ENCODE assay signal across 27 cellular contexts in genomic region chr17:35344262-35344661, GRCh38. TPM values are rescaled to one million over a fixed set of nuclear protein-coding genes. Genes with fewer than 3 reads are reported as not detected.
DNase-seq lines count a peak whose midpoint lies in the region; ATAC-seq and TF ChIP-seq lines count a peak whose summit lies in the region.
"Had no signal": no experiment of that assay in that cellular context is flagged by ENCODE, and none has a peak within 500 bp of the region (broad histone marks: within the 10 kb centered on the region; RNA-seq: fewer than 3 reads in every experiment).

No MANE protein-coding gene starts in this region.

- H3K4me3 Mint-ChIP-seq in CD8-positive, alpha-beta T cell: no peak overlapping the region
- H3K4me3 Mint-ChIP-seq in activated T-helper 2 cell treated with anti-CD3 and anti-CD28 coated beads, Interferon-gamma antibody, Interleukin-2, Interleukin-4, amounts not matched to agents 10 μg/mL and 5 μg/mL and 100 μg/mL, durations not matched to agents 14 hours and 24 hours and 36 hours (ENCODE audit: low read depth): peak overlapping the region; percentile 39
- H3K4me3 Mint-ChIP-seq: CD14-positive monocyte, H9 had no signal

- H4K91ac ChIP-seq in trophoblast cell (ENCODE audit: low read depth, low read length): no peak overlapping the region

- H4K8ac ChIP-seq in trophoblast cell (ENCODE audit: low read depth, low read length): no peak overlapping the region

- peaks cover 51% of the 10 kb centered on the region for H3K4me1 Mint-ChIP-seq in CD8-positive, alpha-beta T cell (ENCODE audit: low read depth)
- peaks cover 40% of the 10 kb centered on the region for H3K4me1 Mint-ChIP-seq in activated T-helper 2 cell treated with anti-CD3 and anti-CD28 coated beads, Interferon-gamma antibody, Interleukin-2, Interleukin-4, amounts not matched to agents 10 μg/mL and 5 μg/mL and 100 μg/mL, durations not matched to agents 14 hours and 24 hours and 36 hours (ENCODE audit: low read depth)

- TF ChIP-seq POLR2A in stomach (IDR thresholded peaks at IDR 0.05): no peak

- no peak overlapping the region for H3K14ac ChIP-seq in trophoblast cell (ENCODE audit: low read length)

- CTCF ChIA-PET in CD8-positive, alpha-beta T cell (lab: Charles Lee): no interaction called here

- H3K27me3 ChIP-seq in BLaER1 treated with 17β-estradiol and CSF1 and Interleukin-3, amounts not matched to agents 10 nM and 100 nM: no peaks in the 10 kb centered on the region
- no peaks in the 10 kb centered on the region for H3K27me3 ChIP-seq in CD8-positive, alpha-beta T cell (ENCODE audit: insufficient read depth, low read length)
- H3K27me3 ChIP-seq in trophoblast cell (ENCODE audit: insufficient read depth, low read length): peaks cover 19% of the 10 kb centered on the region
- peaks cover 5 to 38% (median 10%) of the 10 kb centered on the region in 3 donors for H3K27me3 ChIP-seq in stomach

- no peak overlapping the region for H3K4ac ChIP-seq in trophoblast cell (ENCODE audit: low read depth, low read length)

- no peak overlapping the region for H3K18ac ChIP-seq in trophoblast cell (ENCODE audit: low read length)

- peaks cover 59 to 83% (median 76%) of the 10 kb centered on the region in 10 experiments for H3K4me1 ChIP-seq in BLaER1 treated with 17β-estradiol and CSF1 and Interleukin-3, amounts not matched to agents 10 nM and 100 nM
- H3K4me1 ChIP-seq in CD8-positive, alpha-beta T cell (ENCODE audit: insufficient read depth, low read length): peaks cover 28% of the 10 kb centered on the region
- H3K4me1 ChIP-seq in trophoblast cell (ENCODE audit: control insufficient read depth in 1 of 2, insufficient read depth in 2 of 2, low read length in 2 of 2): peaks cover 4 to 5% of the 10 kb centered on the region in 2 experiments
- peaks cover 8 to 20% (median 19%) of the 10 kb centered on the region in 4 donors for H3K4me1 ChIP-seq in stomach
- H3K4me1 ChIP-seq: Caco-2 had no signal

- no peaks in the 10 kb centered on the region for H4K20me1 ChIP-seq in BLaER1 treated with 17β-estradiol and CSF1 and Interleukin-3, amounts not matched to agents 10 nM and 100 nM

- peaks cover 3% of the 10 kb centered on the region for H3K36me3 Mint-ChIP-seq in CD8-positive, alpha-beta T cell
- peaks cover 51% of the 10 kb centered on the region for H3K36me3 Mint-ChIP-seq in activated T-helper 2 cell treated with anti-CD3 and anti-CD28 coated beads, Interferon-gamma antibody, Interleukin-2, Interleukin-4, amounts not matched to agents 10 μg/mL and 5 μg/mL and 100 μg/mL, durations not matched to agents 14 hours and 24 hours and 36 hours (ENCODE audit: low read depth)

- H3K23ac ChIP-seq in trophoblast cell (ENCODE audit: low read length): peak overlapping the region; percentile 14

- no peaks in the 10 kb centered on the region for H3K79me1 ChIP-seq in trophoblast cell (ENCODE audit: low read length)

- H3K4me3 ChIP-seq in BLaER1 treated with 17β-estradiol and CSF1 and Interleukin-3, amounts not matched to agents 10 nM and 100 nM: no peak overlapping the region; a peak in 1 of 20 replicates
- no peak overlapping the region for H3K4me3 ChIP-seq in CD8-positive, alpha-beta T cell (ENCODE audit: low read depth, low read length)
- no peak overlapping the region for H3K4me3 ChIP-seq in trophoblast cell (ENCODE audit: low read depth, low read length)
- no peak overlapping the region for H3K4me3 ChIP-seq in stomach
- H3K4me3 ChIP-seq: GM12878 had no signal

- POLR2A ChIA-PET in CD8-positive, alpha-beta T cell (lab: Charles Lee): no interaction called here

- no peaks in the 10 kb centered on the region for H3K27me3 Mint-ChIP-seq in CD8-positive, alpha-beta T cell (ENCODE audit: low read depth)
- peaks cover 12% of the 10 kb centered on the region for H3K27me3 Mint-ChIP-seq in activated T-helper 2 cell treated with anti-CD3 and anti-CD28 coated beads, Interferon-gamma antibody, Interleukin-2, Interleukin-4, amounts not matched to agents 10 μg/mL and 5 μg/mL and 100 μg/mL, durations not matched to agents 14 hours and 24 hours and 36 hours (ENCODE audit: low read depth)

- no peak for TF ChIP-seq EP300 in stomach (IDR thresholded peaks at IDR 0.05)

- TF ChIP-seq CTCF in CD8-positive, alpha-beta T cell (IDR thresholded peaks at IDR 0.05): no peak
- TF ChIP-seq CTCF in stomach (IDR thresholded peaks at IDR 0.05): no peak

- no peak overlapping the region for H2BK12ac ChIP-seq in trophoblast cell (ENCODE audit: low read length)

- H2AFZ ChIP-seq in trophoblast cell (ENCODE audit: insufficient read depth, low read length, poor library complexity): no peak overlapping the region

- H3K36me3 ChIP-seq in BLaER1 treated with 17β-estradiol and CSF1 and Interleukin-3, amounts not matched to agents 10 nM and 100 nM: peaks cover 0 to 26% (median 6%) of the 10 kb centered on the region in 11 experiments; a peak in 16 of 22 replicates
- H3K36me3 ChIP-seq in CD8-positive, alpha-beta T cell (ENCODE audit: insufficient read depth, low read length): no peaks in the 10 kb centered on the region
- H3K36me3 ChIP-seq in trophoblast cell (ENCODE audit: control insufficient read depth in 1 of 2, insufficient read depth in 2 of 2, low read length in 2 of 2): no peaks in the 10 kb centered on the region
- no peaks in the 10 kb centered on the region for H3K36me3 ChIP-seq in stomach

- H3K27ac Mint-ChIP-seq in CD8-positive, alpha-beta T cell: peak overlapping the region; percentile 62
- H3K27ac Mint-ChIP-seq in activated T-helper 2 cell treated with anti-CD3 and anti-CD28 coated beads, Interferon-gamma antibody, Interleukin-2, Interleukin-4, amounts not matched to agents 10 μg/mL and 5 μg/mL and 100 μg/mL, durations not matched to agents 14 hours and 24 hours and 36 hours: no peak overlapping the region
- H3K27ac Mint-ChIP-seq: H9 had no signal

- no peak overlapping the region for H2BK5ac ChIP-seq in trophoblast cell (ENCODE audit: low read depth, low read length, poor library complexity)

- no CpG with 5 or more reads among the region's 3 CpGs for WGBS in trophoblast cell (ENCODE audit: extremely low coverage, insufficient coverage, insufficient read length)
- WGBS in stomach, 5 donors: 70 to 84% (median 78%) methylated on average over 3 of the region's 3 CpGs

- H3K9me3 ChIP-seq in BLaER1 treated with 17β-estradiol and CSF1 and Interleukin-3, amounts not matched to agents 10 nM and 100 nM (replicated peaks in 1 of 11): peaks cover 29 to 54% (median 50%) of the 10 kb centered on the region in 11 experiments
- no peaks in the 10 kb centered on the region for H3K9me3 ChIP-seq in CD8-positive, alpha-beta T cell (ENCODE audit: low read length)
- peaks cover 3% of the 10 kb centered on the region for H3K9me3 ChIP-seq in trophoblast cell (ENCODE audit: insufficient read depth, low read depth, low read length)
- peaks cover 0 to 16% (median 15%) of the 10 kb centered on the region in 4 donors for H3K9me3 ChIP-seq in stomach

- no peak overlapping the region for H2BK120ac ChIP-seq in trophoblast cell (ENCODE audit: insufficient read depth, low read length, poor library complexity)

- no peak for DNase-seq in CD8-positive, alpha-beta T cell
- no peak for DNase-seq in activated T-helper 2 cell treated with anti-CD3 and anti-CD28 coated beads, Interferon-gamma antibody, Interleukin-2, Interleukin-4, amounts not matched to agents 10 μg/mL and 5 μg/mL and 100 μg/mL, durations not matched to agents 14 hours and 24 hours and 36 hours (ENCODE audit: low spot score)
- DNase-seq in trophoblast cell (no peak), stomach (no peak), mesenteric fat pad (ENCODE audit: low spot score) (no peak), UCSD-AML1 (lab: John Stamatoyannopoulos, UW; ENCODE audit: unreplicated experiment) (no peak), SKM-1 (lab: John Stamatoyannopoulos, UW; ENCODE audit: unreplicated experiment) (no peak)
- DNase-seq: ACHN, Caco-2, DMS 273 treated with DMSO at 0.1 percent for 48 hours, DND-41, H9, KBM-7, NCI-H1092, NCI-H1436, NCI-H187 treated with DMSO at 0.1 percent for 48 hours, NCI-H2107, NCI-H446 treated with DMSO at 0.1 percent for 48 hours, NCI-H526 treated with DMSO at 0.1 percent for 48 hours, Right ventricle myocardium superior had no signal

- no peak overlapping the region for H2AK5ac ChIP-seq in trophoblast cell (ENCODE audit: low read length)

- no peaks in the 10 kb centered on the region for H3K79me2 ChIP-seq in trophoblast cell (ENCODE audit: control insufficient read depth, insufficient read depth, low read length, poor library complexity)

- peak overlapping the region; percentile 42 to 96 (median 91) for H3K4me2 ChIP-seq in BLaER1 treated with 17β-estradiol and CSF1 and Interleukin-3, amounts not matched to agents 10 nM and 100 nM
- H3K4me2 ChIP-seq in trophoblast cell (ENCODE audit: low read length): no peak overlapping the region

- H3K9me3 Mint-ChIP-seq in CD8-positive, alpha-beta T cell: peaks cover 5% of the 10 kb centered on the region
- peaks cover 38% of the 10 kb centered on the region for H3K9me3 Mint-ChIP-seq in activated T-helper 2 cell treated with anti-CD3 and anti-CD28 coated beads, Interferon-gamma antibody, Interleukin-2, Interleukin-4, amounts not matched to agents 10 μg/mL and 5 μg/mL and 100 μg/mL, durations not matched to agents 14 hours and 24 hours and 36 hours

- intact Hi-C loops in CD8-positive, alpha-beta T cell (cut with DNase I, micrococcal nuclease): loop anchor here in 1 of 2 experiments (2.0 kb wide), 1 partner anchor 29 kb away; no protein-coding TSS in a partner anchor
- intact Hi-C loops in activated T-helper 2 cell treated with anti-CD3 and anti-CD28 coated beads, Interferon-gamma antibody, Interleukin-2, Interleukin-4, amounts not matched to agents 10 μg/mL and 5 μg/mL and 100 μg/mL, durations not matched to agents 14 hours and 24 hours and 36 hours (cut with micrococcal nuclease): loop anchor here (10.0 kb wide), 1 partner anchor 279 kb away; the partner anchor contains the start of gene RFFL
- intact Hi-C loops in stomach (cut with DNase I; ENCODE audit: low total_unique reads): no loop called here

- no peak for ATAC-seq in CD8-positive, alpha-beta T cell
- ATAC-seq: GM12878, HepG2 had no signal

- H4K12ac ChIP-seq in trophoblast cell (ENCODE audit: low read depth, low read length): no peak overlapping the region

- no peak overlapping the region for H3K9ac ChIP-seq in BLaER1 treated with 17β-estradiol and CSF1 and Interleukin-3, amounts not matched to agents 10 nM and 100 nM
- H3K9ac ChIP-seq in trophoblast cell (ENCODE audit: low read length): no peak overlapping the region

- H3K27ac ChIP-seq in BLaER1 treated with 17β-estradiol and CSF1 and Interleukin-3, amounts not matched to agents 10 nM and 100 nM: peak overlapping the region in 8 of 11 experiments; percentile 1 to 98 (median 84); a peak in 8 of 22 replicates
- no peak overlapping the region for H3K27ac ChIP-seq in CD8-positive, alpha-beta T cell (ENCODE audit: low read depth, low read length)
- no peak overlapping the region for H3K27ac ChIP-seq in trophoblast cell (ENCODE audit: low read depth, low read length)
- no peak overlapping the region for H3K27ac ChIP-seq in stomach
- H3K27ac ChIP-seq: HL-60 had no signal

RNA-seq across cellular contexts. Expression of gene SLFN11, which starts 29.2 kb away (rescaled TPM):
- 10 to 100 TPM; 25.6 to 27.2 TPM for total RNA-seq in CD8-positive, alpha-beta T cell
- 112 and 114 TPM in 2 replicates for total RNA-seq in activated T-helper 2 cell treated with anti-CD3 and anti-CD28 coated beads, Interferon-gamma antibody, Interleukin-2, Interleukin-4, amounts not matched to agents 10 μg/mL and 5 μg/mL and 100 μg/mL, durations not matched to agents 14 hours and 24 hours and 36 hours
- 0.10 and 0.12 TPM in 2 replicates for polyA plus RNA-seq in trophoblast cell (2013)
- 10 to 100 TPM in 2 of 5 donors, 1 to 10 TPM in 2, under 1 TPM in 1; 0.89 to 38.5 (median 7.2) TPM for total RNA-seq in stomach
- 1 to 10 TPM; 2.4 to 7.8 (median 4.9) TPM for polyA plus RNA-seq in stomach
- 54.7 TPM for total RNA-seq in mesenteric fat pad
- total RNA-seq: Caco-2, HepG2, HT-29, SK-MEL-5 had no signal
- polyA plus RNA-seq: HepG2 had no signal

Comparison
In these comparisons a context has a peak if more than half of its experiments do, and no peak if none do; other contexts are left out.
1. H3K27ac ChIP-seq: peak in BLaER1 treated with 17β-estradiol and CSF1 and Interleukin-3, amounts not matched to agents 10 nM and 100 nM (8 of 11); none in CD8-positive, alpha-beta T cell (single experiment), trophoblast cell (single experiment) and stomach (0 of 5).